12 cellular contexts compared by ENCODE assay signal in the genomic region with DNA sequence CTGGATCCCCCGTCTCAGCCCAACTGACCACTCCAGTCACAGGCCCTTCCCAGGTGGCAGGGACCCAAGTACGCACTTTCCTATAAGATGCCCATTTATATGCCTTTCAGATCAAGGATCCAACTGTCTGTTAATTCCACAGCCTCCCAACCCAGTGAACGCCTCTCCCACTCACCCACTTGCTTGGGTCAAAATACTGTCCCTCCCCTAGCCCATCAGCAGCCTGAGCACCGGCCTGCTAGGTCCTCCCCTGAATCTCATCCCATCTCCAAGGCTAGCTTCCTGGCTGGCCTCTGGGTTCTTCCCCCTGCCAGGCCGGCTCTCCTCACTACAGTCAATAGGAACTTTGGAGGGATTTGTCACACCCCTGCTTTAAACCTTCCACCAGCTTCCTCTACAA. TPM values are rescaled to one million over a fixed set of nuclear protein-coding genes. Genes with fewer than 3 reads are reported as not detected.
DNase-seq lines count a peak whose midpoint lies in the region; TF ChIP-seq lines count a peak whose summit lies in the region.
"Had no signal": no experiment of that assay in that cellular context is flagged by ENCODE, and none has a peak within 500 bp of the region (broad histone marks: within the 10 kb centered on the region; RNA-seq: fewer than 3 reads in every experiment).

No MANE protein-coding gene starts in this region.

- peaks cover 29% of the 10 kb centered on the region for H4K20me1 ChIP-seq in DOHH2 (ENCODE audit: control insufficient read depth, insufficient read depth, low read depth, low read length)
- peaks cover 46% of the 10 kb centered on the region for H4K20me1 ChIP-seq in Loucy (ENCODE audit: insufficient read depth, low read length, poor library complexity, severe bottlenecking)

- peaks cover 27% of the 10 kb centered on the region for H3K4me1 ChIP-seq in DOHH2 (ENCODE audit: control insufficient read depth, low read length)
- H3K4me1 ChIP-seq in Loucy (ENCODE audit: insufficient read depth, low read length, poor library complexity, severe bottlenecking), result peaks cover 43% of the 10 kb centered on the region

- H3K4me2 ChIP-seq in DOHH2 (ENCODE audit: low read length) (peak overlapping the region; percentile 93), Loucy (ENCODE audit: low read depth, low read length, poor library complexity, severe bottlenecking) (peak overlapping the region; percentile 94)

- H3K9me2 ChIP-seq in DOHH2 (replicated peaks; ENCODE audit: control insufficient read depth, low read length), result no peaks in the 10 kb centered on the region
- no peaks in the 10 kb centered on the region for H3K9me2 ChIP-seq in Loucy (replicated peaks; ENCODE audit: low read depth, low read length)

- H3K27ac ChIP-seq in DOHH2 (ENCODE audit: low read depth, low read length) (no peak overlapping the region), brain microvascular endothelial cell (no peak overlapping the region)

- peak overlapping the region; percentile 39 for H3K27ac Mint-ChIP-seq in neural crest cell (ENCODE audit: unreplicated experiment)

- DNase-seq in brain microvascular endothelial cell (no peak), neural crest cell (ENCODE audit: low read depth, low spot score) (no peak), NCI-H345 (lab: John Stamatoyannopoulos, UW) (no peak), SK-N-DZ (ENCODE audit: low spot score) (no peak), HPDE6-E6E7 (ENCODE audit: extremely low spot score) (no peak)
- no peak for DNase-seq in activated CD4-positive, CD25-positive, alpha-beta regulatory T cell treated with anti-CD3 and anti-CD28 coated beads, Interleukin-2, amount 50 U/mL, for 72 hours
- DNase-seq: HCEC 1CT, Kasumi-1, nucleus accumbens had no signal

- H3K4me1 Mint-ChIP-seq in neural crest cell, result peaks cover 35% of the 10 kb centered on the region

- H2AFZ ChIP-seq in Loucy (ENCODE audit: low read length), result no peak overlapping the region

- peak overlapping the region; percentile 97 for H3K9ac ChIP-seq in Loucy (ENCODE audit: low read depth, low read length, poor library complexity, severe bottlenecking)

- H3K79me2 ChIP-seq in DOHH2 (ENCODE audit: control insufficient read depth, low read length) (peaks cover 41% of the 10 kb centered on the region), Loucy (ENCODE audit: insufficient read depth, low read length) (peaks cover 57% of the 10 kb centered on the region)

- H3K9me3 Mint-ChIP-seq in neural crest cell, result peaks cover 9% of the 10 kb centered on the region

- in situ Hi-C loops in brain microvascular endothelial cell (cut with HindIII; ENCODE audit: low pct_ligation_motif_present, low sequenced_read_pairs), result no loop called here

- peaks cover 26% of the 10 kb centered on the region for H3K27me3 Mint-ChIP-seq in neural crest cell (ENCODE audit: low read depth)

- peaks cover 68% of the 10 kb centered on the region for H3K36me3 ChIP-seq in DOHH2 (ENCODE audit: control insufficient read depth, low read length)
- peaks cover 41% of the 10 kb centered on the region; the same call in 1 of the 2 replicates for H3K36me3 ChIP-seq in Loucy (ENCODE audit: insufficient read depth, low read length)
- H3K36me3 ChIP-seq in brain microvascular endothelial cell (replicated peaks), result peaks cover 33% of the 10 kb centered on the region

- peaks cover 35% of the 10 kb centered on the region for H3K36me3 Mint-ChIP-seq in neural crest cell (ENCODE audit: low read depth)

- H3F3A ChIP-seq in DOHH2 (ENCODE audit: control insufficient read depth, insufficient read depth) (peaks cover 45% of the 10 kb centered on the region), Loucy (ENCODE audit: low read depth) (no peaks in the 10 kb centered on the region)

- H3K27me3 ChIP-seq in DOHH2 (ENCODE audit: control insufficient read depth, low read length) (no peaks in the 10 kb centered on the region), Loucy (ENCODE audit: insufficient read depth, low read length, poor library complexity, severe bottlenecking) (peaks cover 5% of the 10 kb centered on the region), brain microvascular endothelial cell (replicated peaks) (no peaks in the 10 kb centered on the region)

- H3K4me3 ChIP-seq in DOHH2 (ENCODE audit: low read length) (peak overlapping the region; percentile 89), Loucy (ENCODE audit: low read length, poor library complexity, severe bottlenecking) (peak overlapping the region; percentile 91), brain microvascular endothelial cell (ENCODE audit: low read depth, low read length) (peak overlapping the region; percentile 83)

- TF ChIP-seq CTCF in DOHH2 (IDR thresholded peaks at IDR 0.05; ENCODE audit: low read depth, low read length, poor library complexity, severe bottlenecking) (no peak), Loucy (conservative IDR thresholded peaks at IDR 0.05; ENCODE audit: low read length) (no peak), brain microvascular endothelial cell (IDR thresholded peaks at IDR 0.05; ENCODE audit: low read depth, low read length, missing control alignments) (no peak), neural crest cell (conservative IDR thresholded peaks at IDR 0.05) (no peak)

- H3K9me3 ChIP-seq in DOHH2 (ENCODE audit: control insufficient read depth, insufficient read depth, low read length) (peaks cover 6% of the 10 kb centered on the region), Loucy (ENCODE audit: insufficient read depth, low read depth, low read length) (no peaks in the 10 kb centered on the region)

- peak overlapping the region; percentile 93 for H3K4me3 Mint-ChIP-seq in neural crest cell

RNA-seq across cellular contexts. Expression of gene UBE2S, which starts 1.9 kb away (rescaled TPM):
- 243 and 269 TPM in 2 replicates for total RNA-seq in neural crest cell
- 250 and 342 TPM in 2 replicates for polyA plus RNA-seq in SK-N-DZ (2014; cell fraction: cytosol; rRNA removed)
- polyA plus RNA-seq in SK-N-DZ (2014; cell fraction: nucleus; rRNA removed), result 105 and 147 TPM in 2 replicates

RNA-seq across cellular contexts. Expression of gene RPL28, which starts 19.9 kb away (rescaled TPM):
- 1,888 and 1,936 TPM in 2 replicates for total RNA-seq in neural crest cell
- 94.8 and 145 TPM in 2 replicates for polyA plus RNA-seq in SK-N-DZ (2014; cell fraction: cytosol; rRNA removed)
- 128 and 220 TPM in 2 replicates for polyA plus RNA-seq in SK-N-DZ (2014; cell fraction: nucleus; rRNA removed)

RNA-seq across cellular contexts. Expression of gene TMEM238, which starts 21.5 kb away (rescaled TPM):
- total RNA-seq in neural crest cell, result 0.40 and 0.71 TPM in 2 replicates
- polyA plus RNA-seq in SK-N-DZ (2014; cell fraction: cytosol; rRNA removed), result 1.1 TPM in 1 of 2 replicates, not detected in the other
- polyA plus RNA-seq in SK-N-DZ (2014; cell fraction: nucleus; rRNA removed), result not detected in 2 replicates

RNA-seq across cellular contexts. Expression of gene TMEM190, which starts 29.0 kb away (rescaled TPM):
- total RNA-seq in neural crest cell, result not detected in 2 replicates
- polyA plus RNA-seq in SK-N-DZ (2014; cell fraction: cytosol; rRNA removed), result not detected in 2 replicates
- polyA plus RNA-seq in SK-N-DZ (2014; cell fraction: nucleus; rRNA removed), result not detected in 2 replicates
- total RNA-seq: frontal cortex had no signal

RNA-seq across cellular contexts. Expression of gene IL11, which starts 35.4 kb away (rescaled TPM):
- 0.56 and 0.59 TPM in 2 replicates for total RNA-seq in neural crest cell
- polyA plus RNA-seq in SK-N-DZ (2014; cell fraction: cytosol; rRNA removed), result 1.8 and 2.5 TPM in 2 replicates
- 4.2 and 9.1 TPM in 2 replicates for polyA plus RNA-seq in SK-N-DZ (2014; cell fraction: nucleus; rRNA removed)
